1 cellular context compared by ENCODE assay signal in the genomic region with DNA sequence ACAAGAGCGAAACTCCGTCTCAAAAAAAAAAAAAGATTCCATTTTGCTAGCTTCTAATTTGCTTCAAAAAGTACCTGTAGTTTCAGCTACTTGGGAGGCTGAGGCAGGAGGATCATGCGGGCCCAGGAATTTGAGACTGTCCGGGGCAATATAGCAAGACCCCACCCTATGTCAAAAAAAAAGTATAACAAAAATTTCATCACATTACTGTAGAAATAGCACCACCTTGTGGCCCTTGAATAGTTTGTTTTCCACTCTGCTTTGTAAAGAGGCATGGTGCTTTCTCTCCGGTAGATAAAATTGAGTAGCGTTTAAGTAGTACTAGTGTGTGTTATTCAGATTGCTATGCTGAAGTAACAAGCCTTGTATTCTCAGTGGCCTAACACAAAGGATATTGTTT.
TF ChIP-seq lines count a peak whose summit lies in the region.

No MANE protein-coding gene starts in this region.

TF ChIP-seq in liver, 16 proteins besides CTCF, POLR2A, EP300 and RAD21 (continued from another document):
- no peak for TF ChIP-seq TAF1 (conservative IDR thresholded peaks at IDR 0.05)
- no peak for TF ChIP-seq JUND (IDR thresholded peaks at IDR 0.05)
- TF ChIP-seq, protein P1, sequence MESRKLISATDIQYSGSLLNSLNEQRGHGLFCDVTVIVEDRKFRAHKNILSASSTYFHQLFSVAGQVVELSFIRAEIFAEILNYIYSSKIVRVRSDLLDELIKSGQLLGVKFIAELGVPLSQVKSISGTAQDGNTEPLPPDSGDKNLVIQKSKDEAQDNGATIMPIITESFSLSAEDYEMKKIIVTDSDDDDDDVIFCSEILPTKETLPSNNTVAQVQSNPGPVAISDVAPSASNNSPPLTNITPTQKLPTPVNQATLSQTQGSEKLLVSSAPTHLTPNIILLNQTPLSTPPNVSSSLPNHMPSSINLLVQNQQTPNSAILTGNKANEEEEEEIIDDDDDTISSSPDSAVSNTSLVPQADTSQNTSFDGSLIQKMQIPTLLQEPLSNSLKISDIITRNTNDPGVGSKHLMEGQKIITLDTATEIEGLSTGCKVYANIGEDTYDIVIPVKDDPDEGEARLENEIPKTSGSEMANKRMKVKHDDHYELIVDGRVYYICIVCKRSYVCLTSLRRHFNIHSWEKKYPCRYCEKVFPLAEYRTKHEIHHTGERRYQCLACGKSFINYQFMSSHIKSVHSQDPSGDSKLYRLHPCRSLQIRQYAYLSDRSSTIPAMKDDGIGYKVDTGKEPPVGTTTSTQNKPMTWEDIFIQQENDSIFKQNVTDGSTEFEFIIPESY (IDR thresholded peaks at IDR 0.05), result no peak
